Comparison of ENCODE assay signal across 8 cellular contexts in genomic region chr12:12837025-12837872, GRCh38. TPM values are rescaled to one million over a fixed set of nuclear protein-coding genes. Genes with fewer than 3 reads are reported as not detected.
DNase-seq lines count a peak whose midpoint lies in the region; ATAC-seq and TF ChIP-seq lines count a peak whose summit lies in the region.

No MANE protein-coding gene starts in this region.

- no peak overlapping the region for H3K4me3 ChIP-seq in H7 (ENCODE audit: insufficient read depth, low read depth, low read length)
- no peak overlapping the region for H3K4me3 ChIP-seq in epithelial cell of esophagus (ENCODE audit: low read length)

- peak; percentile 66 for TF ChIP-seq CTCF in epithelial cell of esophagus (IDR thresholded peaks at IDR 0.05; ENCODE audit: insufficient read depth, low read depth, low read length, missing control alignments)

- no peaks in the 10 kb centered on the region for H3K27me3 ChIP-seq in H7 (ENCODE audit: control insufficient read depth, insufficient read depth, low read length)

- DNase-seq in DMS153 (lab: John Stamatoyannopoulos, UW) (peak; percentile 29), H7 (peak; percentile 78), NCI-H2227 (lab: John Stamatoyannopoulos, UW; ENCODE audit: unreplicated experiment) (peak; percentile 51), epithelial cell of esophagus (ENCODE audit: low read depth) (peak; percentile 93), myocyte (ENCODE audit: low read depth) (peak; percentile 78), stromal cell of bone marrow (ENCODE audit: low read depth) (peak; percentile 81)
- DNase-seq in activated CD4-positive, alpha-beta T cell treated with anti-CD3 and anti-CD28 coated beads, Interleukin-2, amount 50 U/mL, for 48 hours = peak; percentile 50 to 66

- H3K36me3 ChIP-seq in H7 (replicated peaks; ENCODE audit: control insufficient read depth, insufficient read depth, low read length) = peaks cover 7% of the 10 kb centered on the region

- no peak for ATAC-seq in GM18858 (IDR thresholded peaks at IDR 0.05; ENCODE audit: unreplicated experiment)

RNA-seq across cellular contexts. Expression of gene DDX47, which starts 24.1 kb away (rescaled TPM):
- 69.7 and 74.7 TPM in 2 replicates for total RNA-seq in H7 (2014; rRNA removed; shearing (Covaris generic))
- 57.4 and 63.7 TPM in 2 replicates for total RNA-seq in myocyte
- 34.0 TPM for polyA plus RNA-seq in myocyte (2012)

RNA-seq across cellular contexts. Expression of gene APOLD1, which starts 51.8 kb away (rescaled TPM):
- total RNA-seq in H7 (2014; rRNA removed; shearing (Covaris generic)) = 0.62 and 0.89 TPM in 2 replicates
- total RNA-seq in myocyte = 5.1 and 6.4 TPM in 2 replicates
- 1.8 TPM for polyA plus RNA-seq in myocyte (2012)

RNA-seq across cellular contexts. Expression of gene GPRC5A, which starts 54.1 kb away (rescaled TPM):
- total RNA-seq in H7 (2014; rRNA removed; shearing (Covaris generic)) = 0.07 TPM in 1 of 2 replicates, not detected in the other
- 0.42 and 1.4 TPM in 2 replicates for total RNA-seq in myocyte
- 0.33 TPM for polyA plus RNA-seq in myocyte (2012)

Comparison
In these comparisons a context has a peak if more than half of its experiments do, and no peak if none do; other contexts are left out.
1. DNase-seq: peak in every context shown above with its lines; median percentile 93 in epithelial cell of esophagus; 81 in stromal cell of bone marrow; 78 in H7; 78 in myocyte; 58 in activated CD4-positive, alpha-beta T cell treated with anti-CD3 and anti-CD28 coated beads, Interleukin-2, amount 50 U/mL, for 48 hours; 51 in NCI-H2227; 29 in DMS153.